In the genomic region with DNA sequence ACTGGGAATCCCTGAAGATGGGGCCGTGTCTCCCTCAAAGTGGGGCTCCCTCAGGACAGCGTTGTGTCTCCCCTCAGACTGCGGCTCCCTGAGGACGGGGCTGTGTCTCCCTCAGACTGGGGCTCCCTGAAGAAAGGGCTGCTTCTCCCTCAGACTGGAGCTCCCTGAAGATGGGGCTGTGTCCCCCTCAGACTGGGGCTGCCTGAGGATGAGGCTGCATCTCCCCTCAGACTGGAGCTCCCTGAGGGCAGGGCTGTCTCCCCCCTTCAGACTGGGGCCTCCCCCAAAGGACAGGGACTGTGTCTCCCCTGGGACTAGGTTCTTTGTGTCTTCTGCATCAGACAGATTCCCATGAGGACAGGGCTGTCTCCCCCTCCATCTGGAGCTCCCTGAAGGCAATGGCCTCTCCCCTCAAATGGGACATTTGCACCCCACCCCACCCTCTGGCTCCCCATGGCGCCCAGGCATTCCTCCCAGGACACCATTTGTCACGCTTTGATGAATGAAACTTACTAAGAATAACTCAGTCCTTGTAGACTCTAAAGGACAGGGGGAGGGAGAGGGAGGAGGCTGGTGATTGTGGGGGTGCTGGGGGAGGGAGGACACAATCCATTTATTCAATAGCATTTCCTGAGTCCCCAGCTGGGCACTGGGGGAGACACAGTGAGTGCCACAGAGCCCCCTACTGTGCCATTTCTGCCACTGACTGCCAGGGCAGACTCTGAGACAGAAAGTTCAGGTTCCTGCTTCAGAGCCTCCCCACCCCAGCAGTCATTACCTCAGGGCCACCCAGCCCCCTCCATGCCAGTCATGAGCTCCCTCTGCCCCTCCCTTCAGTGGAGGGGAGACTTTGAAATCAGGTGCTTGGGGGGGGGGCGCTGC, we compare ENCODE assay signal across 1 cellular context.
TF ChIP-seq lines count a peak whose summit lies in the region.

No MANE protein-coding gene starts in this region.

TF ChIP-seq in GM23338, 12 proteins besides CTCF, POLR2A, EP300 and RAD21 (continued from another document):
- TF ChIP-seq, protein P1, sequence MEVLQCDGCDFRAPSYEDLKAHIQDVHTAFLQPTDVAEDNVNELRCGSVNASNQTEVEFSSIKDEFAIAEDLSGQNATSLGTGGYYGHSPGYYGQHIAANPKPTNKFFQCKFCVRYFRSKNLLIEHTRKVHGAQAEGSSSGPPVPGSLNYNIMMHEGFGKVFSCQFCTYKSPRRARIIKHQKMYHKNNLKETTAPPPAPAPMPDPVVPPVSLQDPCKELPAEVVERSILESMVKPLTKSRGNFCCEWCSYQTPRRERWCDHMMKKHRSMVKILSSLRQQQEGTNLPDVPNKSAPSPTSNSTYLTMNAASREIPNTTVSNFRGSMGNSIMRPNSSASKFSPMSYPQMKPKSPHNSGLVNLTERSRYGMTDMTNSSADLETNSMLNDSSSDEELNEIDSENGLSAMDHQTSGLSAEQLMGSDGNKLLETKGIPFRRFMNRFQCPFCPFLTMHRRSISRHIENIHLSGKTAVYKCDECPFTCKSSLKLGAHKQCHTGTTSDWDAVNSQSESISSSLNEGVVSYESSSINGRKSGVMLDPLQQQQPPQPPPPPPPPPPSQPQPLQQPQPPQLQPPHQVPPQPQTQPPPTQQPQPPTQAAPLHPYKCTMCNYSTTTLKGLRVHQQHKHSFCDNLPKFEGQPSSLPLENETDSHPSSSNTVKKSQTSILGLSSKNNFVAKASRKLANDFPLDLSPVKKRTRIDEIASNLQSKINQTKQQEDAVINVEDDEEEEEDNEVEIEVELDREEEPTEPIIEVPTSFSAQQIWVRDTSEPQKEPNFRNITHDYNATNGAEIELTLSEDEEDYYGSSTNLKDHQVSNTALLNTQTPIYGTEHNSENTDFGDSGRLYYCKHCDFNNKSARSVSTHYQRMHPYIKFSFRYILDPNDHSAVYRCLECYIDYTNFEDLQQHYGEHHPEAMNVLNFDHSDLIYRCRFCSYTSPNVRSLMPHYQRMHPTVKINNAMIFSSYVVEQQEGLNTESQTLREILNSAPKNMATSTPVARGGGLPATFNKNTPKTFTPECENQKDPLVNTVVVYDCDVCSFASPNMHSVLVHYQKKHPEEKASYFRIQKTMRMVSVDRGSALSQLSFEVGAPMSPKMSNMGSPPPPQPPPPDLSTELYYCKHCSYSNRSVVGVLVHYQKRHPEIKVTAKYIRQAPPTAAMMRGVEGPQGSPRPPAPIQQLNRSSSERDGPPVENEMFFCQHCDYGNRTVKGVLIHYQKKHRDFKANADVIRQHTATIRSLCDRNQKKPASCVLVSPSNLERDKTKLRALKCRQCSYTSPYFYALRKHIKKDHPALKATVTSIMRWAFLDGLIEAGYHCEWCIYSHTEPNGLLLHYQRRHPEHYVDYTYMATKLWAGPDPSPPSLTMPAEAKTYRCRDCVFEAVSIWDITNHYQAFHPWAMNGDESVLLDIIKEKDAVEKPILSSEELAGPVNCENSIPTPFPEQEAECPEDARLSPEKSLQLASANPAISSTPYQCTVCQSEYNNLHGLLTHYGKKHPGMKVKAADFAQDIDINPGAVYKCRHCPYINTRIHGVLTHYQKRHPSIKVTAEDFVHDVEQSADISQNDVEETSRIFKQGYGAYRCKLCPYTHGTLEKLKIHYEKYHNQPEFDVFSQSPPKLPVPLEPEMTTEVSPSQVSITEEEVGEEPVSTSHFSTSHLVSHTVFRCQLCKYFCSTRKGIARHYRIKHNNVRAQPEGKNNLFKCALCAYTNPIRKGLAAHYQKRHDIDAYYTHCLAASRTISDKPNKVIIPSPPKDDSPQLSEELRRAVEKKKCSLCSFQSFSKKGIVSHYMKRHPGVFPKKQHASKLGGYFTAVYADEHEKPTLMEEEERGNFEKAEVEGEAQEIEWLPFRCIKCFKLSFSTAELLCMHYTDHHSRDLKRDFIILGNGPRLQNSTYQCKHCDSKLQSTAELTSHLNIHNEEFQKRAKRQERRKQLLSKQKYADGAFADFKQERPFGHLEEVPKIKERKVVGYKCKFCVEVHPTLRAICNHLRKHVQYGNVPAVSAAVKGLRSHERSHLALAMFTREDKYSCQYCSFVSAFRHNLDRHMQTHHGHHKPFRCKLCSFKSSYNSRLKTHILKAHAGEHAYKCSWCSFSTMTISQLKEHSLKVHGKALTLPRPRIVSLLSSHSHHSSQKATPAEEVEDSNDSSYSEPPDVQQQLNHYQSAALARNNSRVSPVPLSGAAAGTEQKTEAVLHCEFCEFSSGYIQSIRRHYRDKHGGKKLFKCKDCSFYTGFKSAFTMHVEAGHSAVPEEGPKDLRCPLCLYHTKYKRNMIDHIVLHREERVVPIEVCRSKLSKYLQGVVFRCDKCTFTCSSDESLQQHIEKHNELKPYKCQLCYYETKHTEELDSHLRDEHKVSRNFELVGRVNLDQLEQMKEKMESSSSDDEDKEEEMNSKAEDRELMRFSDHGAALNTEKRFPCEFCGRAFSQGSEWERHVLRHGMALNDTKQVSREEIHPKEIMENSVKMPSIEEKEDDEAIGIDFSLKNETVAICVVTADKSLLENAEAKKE (CRISPR knock-in tag; IDR thresholded peaks at IDR 0.05), result no peak
- TF ChIP-seq ZNF331 (CRISPR knock-in tag; IDR thresholded peaks at IDR 0.05; ENCODE audit: low read depth), result no peak
- TF ChIP-seq, protein P2, sequence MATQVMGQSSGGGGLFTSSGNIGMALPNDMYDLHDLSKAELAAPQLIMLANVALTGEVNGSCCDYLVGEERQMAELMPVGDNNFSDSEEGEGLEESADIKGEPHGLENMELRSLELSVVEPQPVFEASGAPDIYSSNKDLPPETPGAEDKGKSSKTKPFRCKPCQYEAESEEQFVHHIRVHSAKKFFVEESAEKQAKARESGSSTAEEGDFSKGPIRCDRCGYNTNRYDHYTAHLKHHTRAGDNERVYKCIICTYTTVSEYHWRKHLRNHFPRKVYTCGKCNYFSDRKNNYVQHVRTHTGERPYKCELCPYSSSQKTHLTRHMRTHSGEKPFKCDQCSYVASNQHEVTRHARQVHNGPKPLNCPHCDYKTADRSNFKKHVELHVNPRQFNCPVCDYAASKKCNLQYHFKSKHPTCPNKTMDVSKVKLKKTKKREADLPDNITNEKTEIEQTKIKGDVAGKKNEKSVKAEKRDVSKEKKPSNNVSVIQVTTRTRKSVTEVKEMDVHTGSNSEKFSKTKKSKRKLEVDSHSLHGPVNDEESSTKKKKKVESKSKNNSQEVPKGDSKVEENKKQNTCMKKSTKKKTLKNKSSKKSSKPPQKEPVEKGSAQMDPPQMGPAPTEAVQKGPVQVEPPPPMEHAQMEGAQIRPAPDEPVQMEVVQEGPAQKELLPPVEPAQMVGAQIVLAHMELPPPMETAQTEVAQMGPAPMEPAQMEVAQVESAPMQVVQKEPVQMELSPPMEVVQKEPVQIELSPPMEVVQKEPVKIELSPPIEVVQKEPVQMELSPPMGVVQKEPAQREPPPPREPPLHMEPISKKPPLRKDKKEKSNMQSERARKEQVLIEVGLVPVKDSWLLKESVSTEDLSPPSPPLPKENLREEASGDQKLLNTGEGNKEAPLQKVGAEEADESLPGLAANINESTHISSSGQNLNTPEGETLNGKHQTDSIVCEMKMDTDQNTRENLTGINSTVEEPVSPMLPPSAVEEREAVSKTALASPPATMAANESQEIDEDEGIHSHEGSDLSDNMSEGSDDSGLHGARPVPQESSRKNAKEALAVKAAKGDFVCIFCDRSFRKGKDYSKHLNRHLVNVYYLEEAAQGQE (IDR thresholded peaks at IDR 0.05; ENCODE audit: unreplicated experiment), result no peak
- TF ChIP-seq NANOG (IDR thresholded peaks at IDR 0.05; ENCODE audit: borderline replicate concordance), result no peak
- TF ChIP-seq, protein P3, sequence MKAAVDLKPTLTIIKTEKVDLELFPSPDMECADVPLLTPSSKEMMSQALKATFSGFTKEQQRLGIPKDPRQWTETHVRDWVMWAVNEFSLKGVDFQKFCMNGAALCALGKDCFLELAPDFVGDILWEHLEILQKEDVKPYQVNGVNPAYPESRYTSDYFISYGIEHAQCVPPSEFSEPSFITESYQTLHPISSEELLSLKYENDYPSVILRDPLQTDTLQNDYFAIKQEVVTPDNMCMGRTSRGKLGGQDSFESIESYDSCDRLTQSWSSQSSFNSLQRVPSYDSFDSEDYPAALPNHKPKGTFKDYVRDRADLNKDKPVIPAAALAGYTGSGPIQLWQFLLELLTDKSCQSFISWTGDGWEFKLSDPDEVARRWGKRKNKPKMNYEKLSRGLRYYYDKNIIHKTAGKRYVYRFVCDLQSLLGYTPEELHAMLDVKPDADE (IDR thresholded peaks at IDR 0.05), result no peak
- TF ChIP-seq CREB1 (CRISPR knock-in tag; IDR thresholded peaks at IDR 0.05; ENCODE audit: low read depth), result no peak
- TF ChIP-seq ZNF114 (CRISPR knock-in tag; IDR thresholded peaks at IDR 0.05), result no peak
- no peak for TF ChIP-seq JUNB (IDR thresholded peaks at IDR 0.05; ENCODE audit: unreplicated experiment)
- no peak for TF ChIP-seq POLR2AphosphoS5 (IDR thresholded peaks at IDR 0.05; ENCODE audit: low read depth)
TF ChIP-seq in GM23338: peak in this region for 0.
